In the genomic region with DNA sequence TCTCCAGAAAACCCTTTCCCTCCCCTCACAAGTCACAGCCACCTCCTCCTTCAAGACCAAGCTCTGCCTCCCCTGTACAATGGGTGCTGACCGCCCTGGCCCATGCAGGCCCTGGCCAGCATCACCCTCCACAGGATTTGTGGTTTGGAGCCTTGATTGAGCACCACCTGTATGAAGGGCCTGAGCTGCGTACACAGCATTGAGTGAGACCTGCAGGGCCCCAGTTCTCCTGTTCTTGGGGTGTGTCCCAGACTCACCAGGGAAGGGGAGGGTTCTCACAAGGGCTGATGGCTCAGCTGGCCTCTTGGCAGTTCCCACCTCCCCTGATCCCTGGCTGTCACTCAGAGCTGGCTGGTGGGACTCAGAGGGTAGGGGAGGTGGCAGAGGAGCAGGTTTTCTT, we compare ENCODE assay signal across 2 cellular contexts.
TF ChIP-seq lines count a peak whose summit lies in the region.

No MANE protein-coding gene starts in this region.

TF ChIP-seq in HepG2, 621 proteins besides CTCF, POLR2A, EP300 and RAD21 (continued from another document):
- TF ChIP-seq, protein P1, sequence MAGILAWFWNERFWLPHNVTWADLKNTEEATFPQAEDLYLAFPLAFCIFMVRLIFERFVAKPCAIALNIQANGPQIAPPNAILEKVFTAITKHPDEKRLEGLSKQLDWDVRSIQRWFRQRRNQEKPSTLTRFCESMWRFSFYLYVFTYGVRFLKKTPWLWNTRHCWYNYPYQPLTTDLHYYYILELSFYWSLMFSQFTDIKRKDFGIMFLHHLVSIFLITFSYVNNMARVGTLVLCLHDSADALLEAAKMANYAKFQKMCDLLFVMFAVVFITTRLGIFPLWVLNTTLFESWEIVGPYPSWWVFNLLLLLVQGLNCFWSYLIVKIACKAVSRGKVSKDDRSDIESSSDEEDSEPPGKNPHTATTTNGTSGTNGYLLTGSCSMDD (CRISPR knock-in tag; IDR thresholded peaks at IDR 0.05) = no peak
- TF ChIP-seq FOXA1 (IDR thresholded peaks at IDR 0.05) (no peak), FOXA1 (CRISPR knock-in tag; IDR thresholded peaks at IDR 0.05) (no peak), ZNF607 (CRISPR knock-in tag; IDR thresholded peaks at IDR 0.05; ENCODE audit: borderline replicate concordance) (no peak), PRDM10 (CRISPR knock-in tag; IDR thresholded peaks at IDR 0.05; ENCODE audit: low read depth) (no peak), ZNF768 (CRISPR knock-in tag; IDR thresholded peaks at IDR 0.05) (no peak), KDM2A (CRISPR knock-in tag; IDR thresholded peaks at IDR 0.05; ENCODE audit: borderline replicate concordance, low read depth) (no peak), ZNF30 (CRISPR knock-in tag; IDR thresholded peaks at IDR 0.05) (no peak)

TF ChIP-seq in GM12878, 131 proteins besides CTCF, POLR2A, EP300 and RAD21:
- TF ChIP-seq PKNOX1 (IDR thresholded peaks at IDR 0.05) = 0 out of 2 replicates have a peak, but pooled peaks have one; percentile 15
- TF ChIP-seq POLR2AphosphoS2 (IDR thresholded peaks at IDR 0.05; ENCODE audit: low read depth, low read length) = no peak
- TF ChIP-seq NFIC (IDR thresholded peaks at IDR 0.05; ENCODE audit: low read depth, low read length) = no peak
- TF ChIP-seq POLR2AphosphoS5 (IDR thresholded peaks at IDR 0.05; ENCODE audit: low read length) = no peak
